Comparison of ENCODE assay signal across 13 cellular contexts in genomic region chr10:100907773-100908172, GRCh38. TPM values are rescaled to one million over a fixed set of nuclear protein-coding genes. Genes with fewer than 3 reads are reported as not detected.
A peak's percentile ranks its signal among the peaks of the same experiment; 100 is the strongest.
DNase-seq lines count a peak whose midpoint lies in the region; TF ChIP-seq lines count a peak whose summit lies in the region.
"Had no signal": no experiment of that assay in that cellular context is flagged by ENCODE, and none has a peak within 500 bp of the region (broad histone marks: within the 10 kb centered on the region; RNA-seq: fewer than 3 reads in every experiment).

No MANE protein-coding gene starts in this region.

- H3K36me3 ChIP-seq in Loucy (ENCODE audit: insufficient read depth, low read length) = no peaks in the 10 kb centered on the region
- 0 out of 2 replicates have a peak, but pooled peaks cover 2% of the 10 kb centered on the region for H3K36me3 ChIP-seq in SJCRH30

- H3K4me1 Mint-ChIP-seq in nephron = peaks cover 59% of the 10 kb centered on the region

- no peaks in the 10 kb centered on the region for H3K27me3 Mint-ChIP-seq in nephron (ENCODE audit: low read depth)

- H3K4me1 ChIP-seq in Loucy (ENCODE audit: insufficient read depth, low read length, poor library complexity, severe bottlenecking) = peaks cover 48% of the 10 kb centered on the region
- H3K4me1 ChIP-seq in SJCRH30 = peaks cover 87% of the 10 kb centered on the region

- H3K9ac ChIP-seq in Loucy (ENCODE audit: low read depth, low read length, poor library complexity, severe bottlenecking) = peak overlapping the region; percentile 32

- no peaks in the 10 kb centered on the region for H3K9me3 ChIP-seq in Loucy (ENCODE audit: insufficient read depth, low read depth, low read length)
- H3K9me3 ChIP-seq in SJCRH30 (replicated peaks) = no peaks in the 10 kb centered on the region

- peak; percentile 22 for DNase-seq in NCI-H82 (lab: John Stamatoyannopoulos, UW)
- DNase-seq in NCI-H82 treated with DMSO at 0.1 percent for 48 hours (lab: John Stamatoyannopoulos, UW; ENCODE audit: unreplicated experiment) = no peak
- peak; percentile 74 to 77 for DNase-seq in SJCRH30
- DNase-seq in NCI-H1417 (lab: John Stamatoyannopoulos, UW) = no peak
- DNase-seq in effector CD4-positive, alpha-beta T cell = no peak
- no peak for DNase-seq in activated CD4-positive, alpha-beta T cell treated with anti-CD3 and anti-CD28 coated beads for 48 hours
- DNase-seq: CD8-positive, alpha-beta T cell; COR-L47; DMS53 had no signal

- peaks cover 7% of the 10 kb centered on the region; the same call in 1 of the 2 replicates for H3K79me2 ChIP-seq in Loucy (ENCODE audit: insufficient read depth, low read length)

- no peaks in the 10 kb centered on the region for H3K9me3 Mint-ChIP-seq in nephron
- H3K9me3 Mint-ChIP-seq: CD14-positive monocyte; CD8-positive, alpha-beta T cell had no signal

- TF ChIP-seq CTCF in Loucy (conservative IDR thresholded peaks at IDR 0.05; ENCODE audit: low read length) = no peak
- TF ChIP-seq CTCF in nephron (IDR thresholded peaks at IDR 0.05; ENCODE audit: unreplicated experiment in 3 of 3) = no peak

- peak overlapping the region; percentile 41 to 61 (median 41) for H3K27ac Mint-ChIP-seq in nephron
- H3K27ac Mint-ChIP-seq: CD14-positive monocyte; CD8-positive, alpha-beta T cell had no signal

- H4K20me1 ChIP-seq in Loucy (ENCODE audit: insufficient read depth, low read length, poor library complexity, severe bottlenecking) = no peaks in the 10 kb centered on the region

- H3K4me2 ChIP-seq in Loucy (ENCODE audit: low read depth, low read length, poor library complexity, severe bottlenecking) = peak overlapping the region; percentile 48

- H3F3A ChIP-seq in Loucy (ENCODE audit: low read depth) = 0 out of 2 replicates have a peak, but pooled peaks cover 2% of the 10 kb centered on the region

- H3K27ac ChIP-seq in SJCRH30 = peak overlapping the region; percentile 93; the same call in 1 of the 2 replicates
- H3K27ac ChIP-seq: 22Rv1 had no signal

- H3K4me3 ChIP-seq in Loucy (ENCODE audit: low read length, poor library complexity, severe bottlenecking) = no peak overlapping the region
- no peak overlapping the region for H3K4me3 ChIP-seq in SJCRH30

- no peaks in the 10 kb centered on the region for H3K36me3 Mint-ChIP-seq in nephron (ENCODE audit: low read depth)
- H3K36me3 Mint-ChIP-seq: CD14-positive monocyte had no signal

- no peaks in the 10 kb centered on the region for H3K27me3 ChIP-seq in Loucy (ENCODE audit: insufficient read depth, low read length, poor library complexity, severe bottlenecking)
- no peaks in the 10 kb centered on the region for H3K27me3 ChIP-seq in SJCRH30

- no peak overlapping the region for H3K4me3 Mint-ChIP-seq in nephron
- H3K4me3 Mint-ChIP-seq: CD8-positive, alpha-beta T cell had no signal

- H3K9me2 ChIP-seq in Loucy (replicated peaks; ENCODE audit: low read depth, low read length) = no peaks in the 10 kb centered on the region

- H2AFZ ChIP-seq in Loucy (ENCODE audit: low read length) = 0 out of 2 replicates have a peak overlapping the region, but pooled peaks have one; percentile 19

RNA-seq across cellular contexts. Expression of gene SLF2, which starts 5.0 kb away (rescaled TPM):
- 217 and 257 TPM in 2 replicates for total RNA-seq in SJCRH30 (2014; rRNA removed; shearing (Covaris generic))

Comparison
In these comparisons a context has a peak if more than half of its experiments do, and no peak if none do; other contexts are left out.
1. DNase-seq: peak in NCI-H82 (single experiment) and SJCRH30 (2 of 2); none in NCI-H82 treated with DMSO at 0.1 percent for 48 hours (single experiment), NCI-H1417 (0 of 3), effector CD4-positive, alpha-beta T cell (single experiment) and activated CD4-positive, alpha-beta T cell treated with anti-CD3 and anti-CD28 coated beads for 48 hours (single experiment).